Comparison of ENCODE assay signal across 8 cellular contexts in genomic region chr2:230441188-230441897, GRCh38. TPM values are rescaled to one million over a fixed set of nuclear protein-coding genes. Genes with fewer than 3 reads are reported as not detected.
DNase-seq lines count a peak whose midpoint lies in the region; ATAC-seq and TF ChIP-seq lines count a peak whose summit lies in the region.

No MANE protein-coding gene starts in this region.

- peaks cover 0 to 24% (median 4%) of the 10 kb centered on the region in 4 donors for H3K36me3 ChIP-seq in right lobe of liver

- peak; percentile 56 for ATAC-seq in GM18870 (IDR thresholded peaks at IDR 0.05; ENCODE audit: unreplicated experiment)
- ATAC-seq in HG03354 (IDR thresholded peaks at IDR 0.05; ENCODE audit: poor library complexity, severe bottlenecking, unreplicated experiment) = peak; percentile 82
- ATAC-seq in right lobe of liver = peak; percentile 43 to 71 (median 52)
- no peak for ATAC-seq in HG02852 (IDR thresholded peaks at IDR 0.05; ENCODE audit: unreplicated experiment)
- no peak for ATAC-seq in HG02884 (IDR thresholded peaks at IDR 0.05; ENCODE audit: unreplicated experiment)

- DNase-seq in activated T-helper 1 cell treated with Interleukin-2 at 50 U/mL for 16 hours (ENCODE audit: low read depth) (peak; percentile 22), right lobe of liver (no peak), DMS53 (lab: John Stamatoyannopoulos, UW) (no peak), NCI-H128 (lab: John Stamatoyannopoulos, UW; ENCODE audit: unreplicated experiment) (no peak)

- H3K27me3 ChIP-seq in right lobe of liver = no peaks in the 10 kb centered on the region

- WGBS in right lobe of liver (ENCODE audit: insufficient coverage, low coverage, low lambda C conversion rate, missing lambda C conversion rate) = 57% methylated on average over 4 of the region's 4 CpGs

- intact Hi-C loops in right lobe of liver (cut with DNase I) = no loop called here

- no peaks in the 10 kb centered on the region for H3K4me1 ChIP-seq in right lobe of liver

- TF ChIP-seq CTCF in right lobe of liver (IDR thresholded peaks at IDR 0.05) = no peak

- H3K27ac ChIP-seq in right lobe of liver = no peak overlapping the region

- no peaks in the 10 kb centered on the region for H3K9me3 ChIP-seq in right lobe of liver

- no peak for TF ChIP-seq POLR2A in right lobe of liver (IDR thresholded peaks at IDR 0.05)

- H3K4me3 ChIP-seq in right lobe of liver = no peak overlapping the region

RNA-seq across cellular contexts. Expression of gene SP100, which starts 25.3 kb away (rescaled TPM):
- 10 to 100 TPM; 24.2 to 55.5 (median 46.8) TPM for total RNA-seq in right lobe of liver

Comparison
In these comparisons a context has a peak if more than half of its experiments do, and no peak if none do; other contexts are left out.
1. ATAC-seq: peak in GM18870 (single experiment), HG03354 (single experiment) and right lobe of liver (4 of 4); none in HG02852 (single experiment) and HG02884 (single experiment).